Comparison of ENCODE assay signal across 9 cellular contexts in genomic region chr1:164772635-164773034, GRCh38.
A peak's percentile ranks its signal among the peaks of the same experiment; 100 is the strongest.
DNase-seq lines count a peak whose midpoint lies in the region; ATAC-seq and TF ChIP-seq lines count a peak whose summit lies in the region.
"Had no signal": no experiment of that assay in that cellular context is flagged by ENCODE, and none has a peak within 500 bp of the region (broad histone marks: within the 10 kb centered on the region; RNA-seq: fewer than 3 reads in every experiment).

No MANE protein-coding gene starts in this region.

- H3K4me3 Mint-ChIP-seq in activated CD4-positive, alpha-beta T cell treated with anti-CD3 and anti-CD28 coated beads for 36 hours, result no peak overlapping the region
- H3K4me3 Mint-ChIP-seq in activated CD4-positive, alpha-beta T cell treated with anti-CD3 and anti-CD28 coated beads, Interleukin-2, amount 10 ng/mL, durations not matched to agents 24 days and 14 days, result no peak overlapping the region

- CTCF ChIA-PET in activated CD4-positive, alpha-beta T cell treated with anti-CD3 and anti-CD28 coated beads for 36 hours (lab: Charles Lee), result no interaction called here

- H3K27me3 ChIP-seq in SJCRH30 (no peaks in the 10 kb centered on the region), heart left ventricle (no peaks in the 10 kb centered on the region)

- WGBS in heart left ventricle, 4 donors, result 45 to 65% (median 54%) methylated on average over 4 of the region's 4 CpGs

- H3K27ac ChIP-seq in SJCRH30 (no peak overlapping the region), heart left ventricle (peak overlapping the region in 11 of 12 donors; percentile 35 to 79 (median 53))

- peak; percentile 71 for ATAC-seq in activated CD4-positive, alpha-beta T cell treated with anti-CD3 and anti-CD28 coated beads for 36 hours
- ATAC-seq in HG03095 (IDR thresholded peaks at IDR 0.05; ENCODE audit: unreplicated experiment) (peak; percentile 89), heart left ventricle (peak; percentile 83 to 90 (median 90)), GM18517 (IDR thresholded peaks at IDR 0.05; ENCODE audit: unreplicated experiment) (no peak)

- POLR2A ChIA-PET in activated CD4-positive, alpha-beta T cell treated with anti-CD3 and anti-CD28 coated beads for 36 hours (lab: Charles Lee), result no interaction called here

- H3K27me3 Mint-ChIP-seq in activated CD4-positive, alpha-beta T cell treated with anti-CD3 and anti-CD28 coated beads for 36 hours, result peaks cover 2% of the 10 kb centered on the region
- H3K27me3 Mint-ChIP-seq in activated CD4-positive, alpha-beta T cell treated with anti-CD3 and anti-CD28 coated beads, Interleukin-2, amount 10 ng/mL, durations not matched to agents 24 days and 14 days, result no peaks in the 10 kb centered on the region

- peak; percentile 28 for DNase-seq in activated CD4-positive, alpha-beta T cell treated with anti-CD3 and anti-CD28 coated beads for 36 hours
- DNase-seq in activated CD4-positive, alpha-beta T cell treated with anti-CD3 and anti-CD28 coated beads, Interleukin-2, amount 10 ng/mL, durations not matched to agents 24 days and 14 days, result no peak
- DNase-seq in SJCRH30, result peak; percentile 54 to 55
- DNase-seq in heart left ventricle, result peak in 4 of 5 donors; percentile 46 to 84 (median 66)
- DNase-seq in stimulated activated CD8-positive, alpha-beta memory T cell treated with anti-CD3 and anti-CD28 coated beads, Interleukin-2, amount 100 ng/mL, for 48 hours (ENCODE audit: low read depth in 2 of 2), result peak; percentile 1 to 6
- no peak for DNase-seq in activated CD4-positive, CD25-positive, alpha-beta regulatory T cell (lab: John Stamatoyannopoulos, UW)
- DNase-seq: DND-41 had no signal

- no peaks in the 10 kb centered on the region for H3K9me3 Mint-ChIP-seq in activated CD4-positive, alpha-beta T cell treated with anti-CD3 and anti-CD28 coated beads for 36 hours (ENCODE audit: low read depth)
- H3K9me3 Mint-ChIP-seq in activated CD4-positive, alpha-beta T cell treated with anti-CD3 and anti-CD28 coated beads, Interleukin-2, amount 10 ng/mL, durations not matched to agents 24 days and 14 days, result no peaks in the 10 kb centered on the region

- no peak for TF ChIP-seq POLR2A in heart left ventricle (IDR thresholded peaks at IDR 0.05)

- H3K4me1 ChIP-seq in SJCRH30 (peaks cover 38% of the 10 kb centered on the region), heart left ventricle (peaks cover 0 to 78% (median 43%) of the 10 kb centered on the region in 12 donors)

- H3K4me3 ChIP-seq in SJCRH30, result no peak overlapping the region
- no peak overlapping the region for H3K4me3 ChIP-seq in heart left ventricle

- no peaks in the 10 kb centered on the region for H3K36me3 ChIP-seq in SJCRH30
- H3K36me3 ChIP-seq in heart left ventricle, result no peaks in the 10 kb centered on the region

- H3K9me3 ChIP-seq in SJCRH30 (replicated peaks) (no peaks in the 10 kb centered on the region), heart left ventricle (no peaks in the 10 kb centered on the region)

- H3K36me3 Mint-ChIP-seq in activated CD4-positive, alpha-beta T cell treated with anti-CD3 and anti-CD28 coated beads for 36 hours (ENCODE audit: low read depth), result no peaks in the 10 kb centered on the region
- H3K36me3 Mint-ChIP-seq in activated CD4-positive, alpha-beta T cell treated with anti-CD3 and anti-CD28 coated beads, Interleukin-2, amount 10 ng/mL, durations not matched to agents 24 days and 14 days (ENCODE audit: low read depth), result no peaks in the 10 kb centered on the region

- TF ChIP-seq CTCF in heart left ventricle (IDR thresholded peaks at IDR 0.05), result no peak

- no peak overlapping the region for H3K27ac Mint-ChIP-seq in activated CD4-positive, alpha-beta T cell treated with anti-CD3 and anti-CD28 coated beads for 36 hours
- no peak overlapping the region for H3K27ac Mint-ChIP-seq in activated CD4-positive, alpha-beta T cell treated with anti-CD3 and anti-CD28 coated beads, Interleukin-2, amount 10 ng/mL, durations not matched to agents 24 days and 14 days

- no peaks in the 10 kb centered on the region for H3K4me1 Mint-ChIP-seq in activated CD4-positive, alpha-beta T cell treated with anti-CD3 and anti-CD28 coated beads for 36 hours
- H3K4me1 Mint-ChIP-seq in activated CD4-positive, alpha-beta T cell treated with anti-CD3 and anti-CD28 coated beads, Interleukin-2, amount 10 ng/mL, durations not matched to agents 24 days and 14 days, result no peaks in the 10 kb centered on the region

- intact Hi-C loops in activated CD4-positive, alpha-beta T cell treated with anti-CD3 and anti-CD28 coated beads for 36 hours (cut with DNase I, micrococcal nuclease), result no loop called here
- intact Hi-C loops in activated CD4-positive, alpha-beta T cell treated with anti-CD3 and anti-CD28 coated beads, Interleukin-2, amount 10 ng/mL, durations not matched to agents 24 days and 14 days (cut with micrococcal nuclease), result no loop called here
- intact Hi-C loops in heart left ventricle (cut with DNase I), result loop anchor here in 2 of 10 donors (5.0 kb wide), 2 partner anchors 55 to 215 kb away; partner anchors contain the start of gene PBX1 (in 1 of the 2)

Comparison
In these comparisons a context has a peak if more than half of its experiments do, and no peak if none do; other contexts are left out.
1. DNase-seq: peak in activated CD4-positive, alpha-beta T cell treated with anti-CD3 and anti-CD28 coated beads for 36 hours (single experiment), SJCRH30 (2 of 2), heart left ventricle (4 of 5) and stimulated activated CD8-positive, alpha-beta memory T cell treated with anti-CD3 and anti-CD28 coated beads, Interleukin-2, amount 100 ng/mL, for 48 hours (2 of 2); none in activated CD4-positive, alpha-beta T cell treated with anti-CD3 and anti-CD28 coated beads, Interleukin-2, amount 10 ng/mL, durations not matched to agents 24 days and 14 days (single experiment) and activated CD4-positive, CD25-positive, alpha-beta regulatory T cell (0 of 4).